In the genomic region with DNA sequence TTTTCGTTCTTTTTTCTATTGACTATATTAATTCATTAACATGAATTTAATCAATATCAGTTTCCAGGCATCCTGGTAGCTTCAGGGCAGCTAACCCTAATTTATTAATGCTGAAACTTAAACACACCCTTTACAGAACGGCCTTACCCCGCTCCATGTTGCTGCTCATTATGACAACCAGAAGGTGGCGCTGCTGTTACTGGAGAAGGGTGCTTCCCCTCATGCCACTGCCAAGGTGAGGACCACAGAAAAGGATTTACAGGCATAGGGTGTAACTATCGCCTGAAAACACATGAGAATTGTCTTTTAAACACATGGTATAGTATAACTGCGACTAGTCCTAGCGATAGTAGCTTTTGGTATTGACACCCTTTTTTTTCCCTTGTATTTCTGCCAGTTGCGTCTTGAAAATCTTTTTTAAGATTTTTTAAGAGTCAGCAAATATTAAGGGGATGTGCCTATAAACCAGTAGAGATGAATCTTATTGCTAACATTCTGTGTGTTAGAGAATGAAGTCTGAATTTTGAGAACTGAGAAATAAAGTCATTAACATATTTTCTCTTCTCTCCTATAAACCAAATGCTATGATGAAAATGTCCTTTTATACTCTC, we compare ENCODE assay signal across 8 cellular contexts.
DNase-seq lines count a peak whose midpoint lies in the region; ATAC-seq, FAIRE-seq and TF ChIP-seq lines count a peak whose summit lies in the region.

No MANE protein-coding gene starts in this region.

- no peak overlapping the region for H3K9ac ChIP-seq in liver (ENCODE audit: low read depth in 1 of 2, low read length in 2 of 2)

- H3K9me3 ChIP-seq in AG04450 (ENCODE audit: control insufficient read depth, insufficient read depth, low read length), result no peaks in the 10 kb centered on the region
- no peaks in the 10 kb centered on the region for H3K9me3 ChIP-seq in liver (ENCODE audit: control insufficient read depth in 4 of 4, low read length in 3 of 4)

- H3K27ac ChIP-seq in AG04450 (ENCODE audit: low read depth, low read length), result no peak overlapping the region
- H3K27ac ChIP-seq in caudate nucleus (ENCODE audit: low read depth, low read length), result peak overlapping the region; percentile 24
- no peak overlapping the region for H3K27ac ChIP-seq in liver (ENCODE audit: low read depth in 1 of 2, low read length in 2 of 2)

- DNase-seq in AG04450 (ENCODE audit: low read depth, low spot score) (peak; percentile 61), GM18507 (ENCODE audit: extremely low spot score, insufficient read length, low read depth) (peak; percentile 25), NCI-H146 (lab: John Stamatoyannopoulos, UW) (peak; percentile 42), UCSD-AML1 (lab: John Stamatoyannopoulos, UW; ENCODE audit: unreplicated experiment) (peak; percentile 29), caudate nucleus (lab: John Stamatoyannopoulos, UW) (peak in 47 of 61 donors; percentile 4 to 68 (median 33))
- DNase-seq in stimulated activated CD8-positive, alpha-beta memory T cell treated with anti-CD3 and anti-CD28 coated beads, Interleukin-12 subunit alpha, Interleukin-12 subunit beta, amount 100 ng/mL, for 4 hours (ENCODE audit: low read depth), result peak; percentile 1

- no peaks in the 10 kb centered on the region for H3K27me3 ChIP-seq in AG04450 (ENCODE audit: control insufficient read depth, insufficient read depth, low read length)
- no peaks in the 10 kb centered on the region for H3K27me3 ChIP-seq in liver (ENCODE audit: control insufficient read depth in 4 of 4, insufficient read depth in 4 of 4, low read length in 3 of 4)

- no peaks in the 10 kb centered on the region for H3K4me1 ChIP-seq in liver (ENCODE audit: control insufficient read depth in 4 of 4, insufficient read depth in 4 of 4, low read length in 3 of 4)

- peak; percentile 84 for FAIRE-seq in GM18507 (lab: Jason Lieb, UNC)

- CTCF ChIA-PET in AG04450 (lab: Charles Lee), result interaction anchor here (0.5 to 3.3 kb wide), 22 partner anchors 8 to 1106 kb away, joined by 3 to 63 read pairs (median 3); partner anchors contain the start of gene ANK2

- peak; percentile 99 for ATAC-seq in HG02885 (IDR thresholded peaks at IDR 0.05; ENCODE audit: poor library complexity, unreplicated experiment)

- H3K4me3 ChIP-seq in AG04450 (ENCODE audit: low read depth, low read length) (no peak overlapping the region), liver (ENCODE audit: low read depth in 1 of 3, low read length in 3 of 3) (no peak overlapping the region)

- WGBS in liver, result 38% methylated on average over 8 of the region's 8 CpGs

- POLR2A ChIA-PET in AG04450 (lab: Yijun Ruan, JAX), result no interaction called here

- H3K36me3 ChIP-seq in liver (ENCODE audit: control insufficient read depth in 4 of 4, insufficient read depth in 3 of 4, low read depth in 1 of 4, low read length in 3 of 4), result no peaks in the 10 kb centered on the region

- peak; percentile 73 to 83 for TF ChIP-seq RAD21 in liver (IDR thresholded peaks at IDR 0.05)

- TF ChIP-seq CTCF in AG04450 (IDR thresholded peaks at IDR 0.05; ENCODE audit: low read depth, low read length), result peak; percentile 97
- TF ChIP-seq CTCF in liver (IDR thresholded peaks at IDR 0.05; ENCODE audit: low read depth, low read length, missing input control), result peak; percentile 53

TF ChIP-seq in liver, 16 proteins besides CTCF, POLR2A, EP300 and RAD21:
- TF ChIP-seq RXRA (IDR thresholded peaks at IDR 0.05) (no peak), SP1 (IDR thresholded peaks at IDR 0.05) (no peak), ZBTB33 (IDR thresholded peaks at IDR 0.05) (no peak), YY1 (IDR thresholded peaks at IDR 0.05) (no peak)

Comparison
In these comparisons a context has a peak if more than half of its experiments do, and no peak if none do; other contexts are left out.
1. DNase-seq: peak in every context shown above with its lines; median percentile 61 in AG04450; 42 in NCI-H146; 33 in caudate nucleus; 29 in UCSD-AML1; 25 in GM18507; 1 in stimulated activated CD8-positive, alpha-beta memory T cell treated with anti-CD3 and anti-CD28 coated beads, Interleukin-12 subunit alpha, Interleukin-12 subunit beta, amount 100 ng/mL, for 4 hours.